ENCODE assay signal across 16 cellular contexts in the genomic region with DNA sequence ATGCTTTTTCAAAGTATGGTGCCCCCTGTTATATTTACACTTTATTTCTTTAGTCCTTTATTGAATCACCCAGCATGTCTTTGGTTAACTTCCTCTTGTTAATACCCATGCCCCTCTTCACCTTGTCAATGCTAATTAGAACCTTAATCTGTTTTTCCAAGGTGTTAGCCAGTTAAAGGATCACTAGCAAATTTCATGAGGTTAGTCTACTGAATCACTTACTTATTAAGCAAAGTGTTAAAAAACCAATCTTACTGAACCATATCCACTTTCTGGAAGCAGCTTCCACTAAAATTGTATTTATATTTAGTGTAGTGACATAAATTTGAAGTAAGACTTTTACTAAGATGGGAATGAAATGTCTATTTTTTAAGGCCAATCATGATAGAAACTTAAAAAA.
"Had no signal": no experiment of that assay in that cellular context is flagged by ENCODE, and none has a peak within 500 bp of the region (broad histone marks: within the 10 kb centered on the region; RNA-seq: fewer than 3 reads in every experiment).

No MANE protein-coding gene starts in this region.

- H3K4me3 ChIP-seq: prostate gland, suprapubic skin, upper lobe of right lung had no signal

- H3K4me3 Mint-ChIP-seq: brain had no signal

- H3K4me1 ChIP-seq: prostate gland had no signal

- H3K27ac ChIP-seq: prostate gland, suprapubic skin, upper lobe of right lung had no signal

- H3K9me3 Mint-ChIP-seq: activated naive CD4-positive, alpha-beta T cell treated with anti-CD3 and anti-CD28 coated beads, Interleukin-2, amount 50 U/mL, for 72 hours; brain had no signal

- H3K27ac Mint-ChIP-seq: activated naive CD4-positive, alpha-beta T cell treated with anti-CD3 and anti-CD28 coated beads, Interleukin-2, amount 50 U/mL, for 72 hours had no signal

- ATAC-seq: activated naive CD4-positive, alpha-beta T cell treated with anti-CD3 and anti-CD28 coated beads, Interleukin-2, amount 50 U/mL, for 72 hours; esophagus mucosa; sciatic nerve; SK-N-SH treated with all-trans-retinoic acid at 6 μM for 48 hours; upper lobe of right lung had no signal

- H3K9me3 ChIP-seq: prostate gland, suprapubic skin, upper lobe of right lung had no signal

- H3K36me3 Mint-ChIP-seq: brain had no signal

- H3K27me3 Mint-ChIP-seq: brain had no signal

- H3K36me3 ChIP-seq: prostate gland, suprapubic skin, upper lobe of right lung had no signal

- DNase-seq: activated effector memory CD4-positive, alpha-beta T cell treated with anti-CD3 and anti-CD28 coated beads, Interleukin-2, amount 50 U/mL, for 16 hours; amniotic stem cell; dermis blood vessel endothelial cell; glutamatergic neuron; islet precursor cell; nucleus accumbens; stimulated activated CD4-positive, alpha-beta T cell treated with anti-CD3 and anti-CD28 coated beads, Interleukin-2, amount 100 ng/mL, for 24 hours; stimulated activated naive CD4-positive, alpha-beta T cell; upper lobe of right lung had no signal

- H3K27me3 ChIP-seq: suprapubic skin, upper lobe of right lung had no signal
